ENCODE assay signal across 2 cellular contexts in genomic region chr4:181264908-181265307, GRCh38.
TF ChIP-seq lines count a peak whose summit lies in the region.

No MANE protein-coding gene starts in this region.

TF ChIP-seq in GM23338, 12 proteins besides CTCF, POLR2A, EP300 and RAD21:
- TF ChIP-seq REST (IDR thresholded peaks at IDR 0.05; ENCODE audit: unreplicated experiment) = no peak
- no peak for TF ChIP-seq STAT1 (IDR thresholded peaks at IDR 0.05; ENCODE audit: unreplicated experiment)
- no peak for TF ChIP-seq ZNF114 (CRISPR knock-in tag; IDR thresholded peaks at IDR 0.05)
- no peak for TF ChIP-seq ETS1 (IDR thresholded peaks at IDR 0.05)
- TF ChIP-seq, protein P1, sequence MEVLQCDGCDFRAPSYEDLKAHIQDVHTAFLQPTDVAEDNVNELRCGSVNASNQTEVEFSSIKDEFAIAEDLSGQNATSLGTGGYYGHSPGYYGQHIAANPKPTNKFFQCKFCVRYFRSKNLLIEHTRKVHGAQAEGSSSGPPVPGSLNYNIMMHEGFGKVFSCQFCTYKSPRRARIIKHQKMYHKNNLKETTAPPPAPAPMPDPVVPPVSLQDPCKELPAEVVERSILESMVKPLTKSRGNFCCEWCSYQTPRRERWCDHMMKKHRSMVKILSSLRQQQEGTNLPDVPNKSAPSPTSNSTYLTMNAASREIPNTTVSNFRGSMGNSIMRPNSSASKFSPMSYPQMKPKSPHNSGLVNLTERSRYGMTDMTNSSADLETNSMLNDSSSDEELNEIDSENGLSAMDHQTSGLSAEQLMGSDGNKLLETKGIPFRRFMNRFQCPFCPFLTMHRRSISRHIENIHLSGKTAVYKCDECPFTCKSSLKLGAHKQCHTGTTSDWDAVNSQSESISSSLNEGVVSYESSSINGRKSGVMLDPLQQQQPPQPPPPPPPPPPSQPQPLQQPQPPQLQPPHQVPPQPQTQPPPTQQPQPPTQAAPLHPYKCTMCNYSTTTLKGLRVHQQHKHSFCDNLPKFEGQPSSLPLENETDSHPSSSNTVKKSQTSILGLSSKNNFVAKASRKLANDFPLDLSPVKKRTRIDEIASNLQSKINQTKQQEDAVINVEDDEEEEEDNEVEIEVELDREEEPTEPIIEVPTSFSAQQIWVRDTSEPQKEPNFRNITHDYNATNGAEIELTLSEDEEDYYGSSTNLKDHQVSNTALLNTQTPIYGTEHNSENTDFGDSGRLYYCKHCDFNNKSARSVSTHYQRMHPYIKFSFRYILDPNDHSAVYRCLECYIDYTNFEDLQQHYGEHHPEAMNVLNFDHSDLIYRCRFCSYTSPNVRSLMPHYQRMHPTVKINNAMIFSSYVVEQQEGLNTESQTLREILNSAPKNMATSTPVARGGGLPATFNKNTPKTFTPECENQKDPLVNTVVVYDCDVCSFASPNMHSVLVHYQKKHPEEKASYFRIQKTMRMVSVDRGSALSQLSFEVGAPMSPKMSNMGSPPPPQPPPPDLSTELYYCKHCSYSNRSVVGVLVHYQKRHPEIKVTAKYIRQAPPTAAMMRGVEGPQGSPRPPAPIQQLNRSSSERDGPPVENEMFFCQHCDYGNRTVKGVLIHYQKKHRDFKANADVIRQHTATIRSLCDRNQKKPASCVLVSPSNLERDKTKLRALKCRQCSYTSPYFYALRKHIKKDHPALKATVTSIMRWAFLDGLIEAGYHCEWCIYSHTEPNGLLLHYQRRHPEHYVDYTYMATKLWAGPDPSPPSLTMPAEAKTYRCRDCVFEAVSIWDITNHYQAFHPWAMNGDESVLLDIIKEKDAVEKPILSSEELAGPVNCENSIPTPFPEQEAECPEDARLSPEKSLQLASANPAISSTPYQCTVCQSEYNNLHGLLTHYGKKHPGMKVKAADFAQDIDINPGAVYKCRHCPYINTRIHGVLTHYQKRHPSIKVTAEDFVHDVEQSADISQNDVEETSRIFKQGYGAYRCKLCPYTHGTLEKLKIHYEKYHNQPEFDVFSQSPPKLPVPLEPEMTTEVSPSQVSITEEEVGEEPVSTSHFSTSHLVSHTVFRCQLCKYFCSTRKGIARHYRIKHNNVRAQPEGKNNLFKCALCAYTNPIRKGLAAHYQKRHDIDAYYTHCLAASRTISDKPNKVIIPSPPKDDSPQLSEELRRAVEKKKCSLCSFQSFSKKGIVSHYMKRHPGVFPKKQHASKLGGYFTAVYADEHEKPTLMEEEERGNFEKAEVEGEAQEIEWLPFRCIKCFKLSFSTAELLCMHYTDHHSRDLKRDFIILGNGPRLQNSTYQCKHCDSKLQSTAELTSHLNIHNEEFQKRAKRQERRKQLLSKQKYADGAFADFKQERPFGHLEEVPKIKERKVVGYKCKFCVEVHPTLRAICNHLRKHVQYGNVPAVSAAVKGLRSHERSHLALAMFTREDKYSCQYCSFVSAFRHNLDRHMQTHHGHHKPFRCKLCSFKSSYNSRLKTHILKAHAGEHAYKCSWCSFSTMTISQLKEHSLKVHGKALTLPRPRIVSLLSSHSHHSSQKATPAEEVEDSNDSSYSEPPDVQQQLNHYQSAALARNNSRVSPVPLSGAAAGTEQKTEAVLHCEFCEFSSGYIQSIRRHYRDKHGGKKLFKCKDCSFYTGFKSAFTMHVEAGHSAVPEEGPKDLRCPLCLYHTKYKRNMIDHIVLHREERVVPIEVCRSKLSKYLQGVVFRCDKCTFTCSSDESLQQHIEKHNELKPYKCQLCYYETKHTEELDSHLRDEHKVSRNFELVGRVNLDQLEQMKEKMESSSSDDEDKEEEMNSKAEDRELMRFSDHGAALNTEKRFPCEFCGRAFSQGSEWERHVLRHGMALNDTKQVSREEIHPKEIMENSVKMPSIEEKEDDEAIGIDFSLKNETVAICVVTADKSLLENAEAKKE (CRISPR knock-in tag; IDR thresholded peaks at IDR 0.05) = no peak
- no peak for TF ChIP-seq EZH2phosphoT487 (IDR thresholded peaks at IDR 0.05; ENCODE audit: unreplicated experiment)
- no peak for TF ChIP-seq ZNF331 (CRISPR knock-in tag; IDR thresholded peaks at IDR 0.05; ENCODE audit: low read depth)
- TF ChIP-seq NANOG (IDR thresholded peaks at IDR 0.05; ENCODE audit: borderline replicate concordance) = no peak
- TF ChIP-seq JUNB (IDR thresholded peaks at IDR 0.05; ENCODE audit: unreplicated experiment) = no peak
- TF ChIP-seq CREB1 (CRISPR knock-in tag; IDR thresholded peaks at IDR 0.05; ENCODE audit: low read depth) = no peak
- TF ChIP-seq POLR2AphosphoS5 (IDR thresholded peaks at IDR 0.05; ENCODE audit: low read depth) = no peak
- TF ChIP-seq EZH2 (IDR thresholded peaks at IDR 0.05; ENCODE audit: low read depth, unreplicated experiment) = no peak

TF ChIP-seq in WTC11, 78 proteins besides CTCF, POLR2A, EP300 and RAD21 (continued from another document):
- TF ChIP-seq, protein P2, sequence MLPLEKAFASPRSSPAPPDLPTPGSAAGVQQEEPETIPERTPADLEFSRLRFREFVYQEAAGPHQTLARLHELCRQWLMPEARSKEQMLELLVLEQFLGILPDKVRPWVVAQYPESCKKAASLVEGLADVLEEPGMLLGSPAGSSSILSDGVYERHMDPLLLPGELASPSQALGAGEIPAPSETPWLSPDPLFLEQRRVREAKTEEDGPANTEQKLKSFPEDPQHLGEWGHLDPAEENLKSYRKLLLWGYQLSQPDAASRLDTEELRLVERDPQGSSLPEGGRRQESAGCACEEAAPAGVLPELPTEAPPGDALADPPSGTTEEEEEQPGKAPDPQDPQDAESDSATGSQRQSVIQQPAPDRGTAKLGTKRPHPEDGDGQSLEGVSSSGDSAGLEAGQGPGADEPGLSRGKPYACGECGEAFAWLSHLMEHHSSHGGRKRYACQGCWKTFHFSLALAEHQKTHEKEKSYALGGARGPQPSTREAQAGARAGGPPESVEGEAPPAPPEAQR (CRISPR knock-in tag; IDR thresholded peaks at IDR 0.05) = no peak
- no peak for TF ChIP-seq E2F4 (CRISPR knock-in tag; IDR thresholded peaks at IDR 0.05; ENCODE audit: borderline replicate concordance, low read depth)
- no peak for TF ChIP-seq MYBL2 (CRISPR knock-in tag; IDR thresholded peaks at IDR 0.05)
- TF ChIP-seq, protein P3, sequence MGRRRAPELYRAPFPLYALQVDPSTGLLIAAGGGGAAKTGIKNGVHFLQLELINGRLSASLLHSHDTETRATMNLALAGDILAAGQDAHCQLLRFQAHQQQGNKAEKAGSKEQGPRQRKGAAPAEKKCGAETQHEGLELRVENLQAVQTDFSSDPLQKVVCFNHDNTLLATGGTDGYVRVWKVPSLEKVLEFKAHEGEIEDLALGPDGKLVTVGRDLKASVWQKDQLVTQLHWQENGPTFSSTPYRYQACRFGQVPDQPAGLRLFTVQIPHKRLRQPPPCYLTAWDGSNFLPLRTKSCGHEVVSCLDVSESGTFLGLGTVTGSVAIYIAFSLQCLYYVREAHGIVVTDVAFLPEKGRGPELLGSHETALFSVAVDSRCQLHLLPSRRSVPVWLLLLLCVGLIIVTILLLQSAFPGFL (CRISPR knock-in tag; IDR thresholded peaks at IDR 0.05; ENCODE audit: borderline replicate concordance) = no peak
- TF ChIP-seq, protein P4, sequence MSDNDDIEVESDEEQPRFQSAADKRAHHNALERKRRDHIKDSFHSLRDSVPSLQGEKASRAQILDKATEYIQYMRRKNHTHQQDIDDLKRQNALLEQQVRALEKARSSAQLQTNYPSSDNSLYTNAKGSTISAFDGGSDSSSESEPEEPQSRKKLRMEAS (CRISPR knock-in tag; IDR thresholded peaks at IDR 0.05) = no peak
- no peak for TF ChIP-seq TEAD1 (CRISPR knock-in tag; IDR thresholded peaks at IDR 0.05)
- TF ChIP-seq FOXP1 (CRISPR knock-in tag; IDR thresholded peaks at IDR 0.05; ENCODE audit: borderline replicate concordance) = no peak
- TF ChIP-seq CDX4 (CRISPR knock-in tag; IDR thresholded peaks at IDR 0.05; ENCODE audit: borderline replicate concordance) = no peak
- no peak for TF ChIP-seq NR3C1 (CRISPR knock-in tag; conservative IDR thresholded peaks at IDR 0.05; ENCODE audit: low read depth)
- no peak for TF ChIP-seq ZBTB43 (CRISPR knock-in tag; IDR thresholded peaks at IDR 0.05)
TF ChIP-seq in WTC11: peak in this region for 0.
